1 cellular context compared by ENCODE assay signal in the genomic region with DNA sequence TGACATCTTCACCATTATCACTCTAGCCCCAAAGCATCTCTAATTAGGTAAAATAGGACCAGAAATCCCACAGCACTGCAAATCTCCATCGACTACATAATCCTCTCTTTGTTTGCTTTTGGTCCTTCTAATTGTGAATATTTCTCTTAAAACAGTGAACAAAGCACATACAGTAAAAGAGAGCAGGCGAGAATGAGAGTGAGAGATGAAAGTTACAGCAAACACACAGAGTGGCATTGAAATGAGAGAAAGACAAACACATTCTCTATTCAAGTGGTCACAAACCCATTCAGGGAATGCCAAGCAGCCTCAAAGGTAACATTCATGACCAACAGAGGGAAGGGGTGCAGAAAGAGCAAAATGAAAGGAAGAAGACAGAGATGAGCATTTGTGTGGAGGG.
TF ChIP-seq lines count a peak whose summit lies in the region.

No MANE protein-coding gene starts in this region.

TF ChIP-seq in GM23338, 12 proteins besides CTCF, POLR2A, EP300 and RAD21 (continued from another document):
- no peak for TF ChIP-seq NANOG (IDR thresholded peaks at IDR 0.05; ENCODE audit: borderline replicate concordance)
- no peak for TF ChIP-seq EZH2 (IDR thresholded peaks at IDR 0.05; ENCODE audit: low read depth, unreplicated experiment)
- TF ChIP-seq, protein P1, sequence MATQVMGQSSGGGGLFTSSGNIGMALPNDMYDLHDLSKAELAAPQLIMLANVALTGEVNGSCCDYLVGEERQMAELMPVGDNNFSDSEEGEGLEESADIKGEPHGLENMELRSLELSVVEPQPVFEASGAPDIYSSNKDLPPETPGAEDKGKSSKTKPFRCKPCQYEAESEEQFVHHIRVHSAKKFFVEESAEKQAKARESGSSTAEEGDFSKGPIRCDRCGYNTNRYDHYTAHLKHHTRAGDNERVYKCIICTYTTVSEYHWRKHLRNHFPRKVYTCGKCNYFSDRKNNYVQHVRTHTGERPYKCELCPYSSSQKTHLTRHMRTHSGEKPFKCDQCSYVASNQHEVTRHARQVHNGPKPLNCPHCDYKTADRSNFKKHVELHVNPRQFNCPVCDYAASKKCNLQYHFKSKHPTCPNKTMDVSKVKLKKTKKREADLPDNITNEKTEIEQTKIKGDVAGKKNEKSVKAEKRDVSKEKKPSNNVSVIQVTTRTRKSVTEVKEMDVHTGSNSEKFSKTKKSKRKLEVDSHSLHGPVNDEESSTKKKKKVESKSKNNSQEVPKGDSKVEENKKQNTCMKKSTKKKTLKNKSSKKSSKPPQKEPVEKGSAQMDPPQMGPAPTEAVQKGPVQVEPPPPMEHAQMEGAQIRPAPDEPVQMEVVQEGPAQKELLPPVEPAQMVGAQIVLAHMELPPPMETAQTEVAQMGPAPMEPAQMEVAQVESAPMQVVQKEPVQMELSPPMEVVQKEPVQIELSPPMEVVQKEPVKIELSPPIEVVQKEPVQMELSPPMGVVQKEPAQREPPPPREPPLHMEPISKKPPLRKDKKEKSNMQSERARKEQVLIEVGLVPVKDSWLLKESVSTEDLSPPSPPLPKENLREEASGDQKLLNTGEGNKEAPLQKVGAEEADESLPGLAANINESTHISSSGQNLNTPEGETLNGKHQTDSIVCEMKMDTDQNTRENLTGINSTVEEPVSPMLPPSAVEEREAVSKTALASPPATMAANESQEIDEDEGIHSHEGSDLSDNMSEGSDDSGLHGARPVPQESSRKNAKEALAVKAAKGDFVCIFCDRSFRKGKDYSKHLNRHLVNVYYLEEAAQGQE (IDR thresholded peaks at IDR 0.05; ENCODE audit: unreplicated experiment): no peak
